In the genomic region with DNA sequence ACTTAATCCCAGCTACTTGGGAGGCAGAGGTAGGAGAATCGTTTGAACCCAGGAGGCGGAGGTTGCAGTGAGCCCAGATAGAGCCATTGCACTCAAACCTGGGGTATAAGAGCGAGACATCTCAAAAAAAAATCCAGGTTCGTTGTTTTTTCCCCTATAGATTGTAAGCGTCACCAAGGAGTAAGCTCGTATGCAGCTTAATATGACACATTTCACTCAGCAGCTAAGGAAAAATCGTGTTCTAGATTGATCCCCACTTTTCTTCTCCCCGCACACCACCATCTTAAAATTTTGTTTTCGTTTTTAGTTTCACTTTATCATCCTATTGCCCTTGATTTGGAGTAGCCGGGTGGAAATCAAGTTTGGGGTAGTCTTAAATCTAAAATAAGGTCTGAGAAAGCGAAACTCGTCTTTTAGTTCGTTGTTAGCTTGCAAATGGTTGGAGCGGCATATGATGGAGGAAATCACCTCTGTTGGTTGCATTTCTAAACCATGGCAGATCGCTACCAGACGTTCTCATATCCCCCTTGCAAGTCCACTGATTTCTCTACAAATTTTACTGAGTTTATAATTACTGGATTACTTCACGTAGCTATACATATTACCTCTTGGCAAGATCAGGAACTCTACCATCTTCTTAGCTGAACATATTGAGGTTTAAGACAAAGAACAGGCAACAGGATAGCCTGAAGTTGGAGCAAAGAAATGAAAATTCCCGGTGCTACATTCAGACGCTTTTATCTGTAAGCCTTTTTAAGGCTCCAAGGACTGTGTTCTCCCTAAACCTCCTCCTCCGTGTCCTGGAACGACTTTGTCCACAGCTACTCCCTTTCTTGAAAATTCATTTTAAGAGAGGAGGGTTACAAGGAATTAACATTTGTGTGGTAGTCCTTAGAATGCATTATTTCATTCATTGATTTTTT, we compare ENCODE assay signal across 8 cellular contexts.
DNase-seq lines count a peak whose midpoint lies in the region; ATAC-seq and TF ChIP-seq lines count a peak whose summit lies in the region.

No MANE protein-coding gene starts in this region.

- peak overlapping the region; percentile 25 to 56 (median 48) for H3K4me3 ChIP-seq in upper lobe of left lung

- H3K27ac Mint-ChIP-seq in activated naive CD8-positive, alpha-beta T cell treated with anti-CD3 and anti-CD28 coated beads, Interleukin-2, amount 10 ng/mL, durations not matched to agents 7 days and 5 days = no peak overlapping the region
- no peak overlapping the region for H3K27ac Mint-ChIP-seq in activated naive CD8-positive, alpha-beta T cell treated with anti-CD3 and anti-CD28 coated beads for 36 hours
- H3K27ac Mint-ChIP-seq in activated CD4-positive, alpha-beta T cell treated with anti-CD3 and anti-CD28 coated beads, Interleukin-2, amount 10 ng/mL, durations not matched to agents 7 days and 5 days = no peak overlapping the region
- H3K27ac Mint-ChIP-seq in activated naive CD4-positive, alpha-beta T cell treated with anti-CD3 and anti-CD28 coated beads for 36 hours = no peak overlapping the region

- peaks cover 0 to 4% (median 0%) of the 10 kb centered on the region in 4 donors for H3K27me3 ChIP-seq in upper lobe of left lung

- H3K4me1 ChIP-seq in upper lobe of left lung = peaks cover 3 to 25% (median 13%) of the 10 kb centered on the region in 4 donors

- H3K36me3 ChIP-seq in upper lobe of left lung = no peaks in the 10 kb centered on the region

- peak overlapping the region; percentile 90 to 95 (median 92) for H3K27ac ChIP-seq in upper lobe of left lung

- H3K9me3 ChIP-seq in upper lobe of left lung = no peaks in the 10 kb centered on the region

- TF ChIP-seq POLR2A in upper lobe of left lung (IDR thresholded peaks at IDR 0.05) = peak in 1 of 4 donors; percentile 4

- H3K4me3 Mint-ChIP-seq in activated naive CD8-positive, alpha-beta T cell treated with anti-CD3 and anti-CD28 coated beads, Interleukin-2, amount 10 ng/mL, durations not matched to agents 7 days and 5 days = no peak overlapping the region
- H3K4me3 Mint-ChIP-seq in activated naive CD8-positive, alpha-beta T cell treated with anti-CD3 and anti-CD28 coated beads for 36 hours = no peak overlapping the region
- no peak overlapping the region for H3K4me3 Mint-ChIP-seq in activated CD4-positive, alpha-beta T cell treated with anti-CD3 and anti-CD28 coated beads, Interleukin-2, amount 10 ng/mL, durations not matched to agents 7 days and 5 days
- no peak overlapping the region for H3K4me3 Mint-ChIP-seq in activated naive CD4-positive, alpha-beta T cell treated with anti-CD3 and anti-CD28 coated beads for 36 hours

- no peaks in the 10 kb centered on the region for H3K27me3 Mint-ChIP-seq in activated naive CD8-positive, alpha-beta T cell treated with anti-CD3 and anti-CD28 coated beads, Interleukin-2, amount 10 ng/mL, durations not matched to agents 7 days and 5 days
- H3K27me3 Mint-ChIP-seq in activated naive CD8-positive, alpha-beta T cell treated with anti-CD3 and anti-CD28 coated beads for 36 hours = peaks cover 6% of the 10 kb centered on the region
- no peaks in the 10 kb centered on the region for H3K27me3 Mint-ChIP-seq in activated CD4-positive, alpha-beta T cell treated with anti-CD3 and anti-CD28 coated beads, Interleukin-2, amount 10 ng/mL, durations not matched to agents 7 days and 5 days
- peaks cover 5% of the 10 kb centered on the region for H3K27me3 Mint-ChIP-seq in activated naive CD4-positive, alpha-beta T cell treated with anti-CD3 and anti-CD28 coated beads for 36 hours (ENCODE audit: low read depth)

- TF ChIP-seq CTCF in upper lobe of left lung (IDR thresholded peaks at IDR 0.05) = no peak

- no peak for TF ChIP-seq EP300 in upper lobe of left lung (IDR thresholded peaks at IDR 0.05)

- peak; percentile 3 for ATAC-seq in activated naive CD8-positive, alpha-beta T cell treated with anti-CD3 and anti-CD28 coated beads, Interleukin-2, amount 10 ng/mL, durations not matched to agents 7 days and 5 days (ENCODE audit: low read depth)
- ATAC-seq in upper lobe of left lung (ENCODE audit: low FRiP score in 2 of 2) = peak in 1 of 2 donors; percentile 18

- H3K4me1 Mint-ChIP-seq in activated naive CD8-positive, alpha-beta T cell treated with anti-CD3 and anti-CD28 coated beads, Interleukin-2, amount 10 ng/mL, durations not matched to agents 7 days and 5 days = peaks cover 28% of the 10 kb centered on the region
- peaks cover 24% of the 10 kb centered on the region for H3K4me1 Mint-ChIP-seq in activated naive CD8-positive, alpha-beta T cell treated with anti-CD3 and anti-CD28 coated beads for 36 hours
- H3K4me1 Mint-ChIP-seq in activated CD4-positive, alpha-beta T cell treated with anti-CD3 and anti-CD28 coated beads, Interleukin-2, amount 10 ng/mL, durations not matched to agents 7 days and 5 days = peaks cover 34% of the 10 kb centered on the region
- H3K4me1 Mint-ChIP-seq in activated naive CD4-positive, alpha-beta T cell treated with anti-CD3 and anti-CD28 coated beads for 36 hours (ENCODE audit: low read depth) = peaks cover 7% of the 10 kb centered on the region

- intact Hi-C loops in activated naive CD4-positive, alpha-beta T cell treated with anti-CD3 and anti-CD28 coated beads for 36 hours (cut with micrococcal nuclease) = loop anchor here (1.0 to 5.0 kb wide), 4 partner anchors 77 to 858 kb away; a partner anchor contains a TSS

- WGBS in upper lobe of left lung, 2 donors = 6 to 8% methylated on average over 21 of the region's 21 CpGs

- H3K9me3 Mint-ChIP-seq in activated naive CD8-positive, alpha-beta T cell treated with anti-CD3 and anti-CD28 coated beads, Interleukin-2, amount 10 ng/mL, durations not matched to agents 7 days and 5 days = no peaks in the 10 kb centered on the region
- no peaks in the 10 kb centered on the region for H3K9me3 Mint-ChIP-seq in activated naive CD8-positive, alpha-beta T cell treated with anti-CD3 and anti-CD28 coated beads for 36 hours
- H3K9me3 Mint-ChIP-seq in activated CD4-positive, alpha-beta T cell treated with anti-CD3 and anti-CD28 coated beads, Interleukin-2, amount 10 ng/mL, durations not matched to agents 7 days and 5 days = peaks cover 2% of the 10 kb centered on the region
- no peaks in the 10 kb centered on the region for H3K9me3 Mint-ChIP-seq in activated naive CD4-positive, alpha-beta T cell treated with anti-CD3 and anti-CD28 coated beads for 36 hours

- DNase-seq in activated naive CD8-positive, alpha-beta T cell treated with anti-CD3 and anti-CD28 coated beads, Interleukin-2, amount 10 ng/mL, durations not matched to agents 7 days and 5 days = no peak
- DNase-seq in activated naive CD8-positive, alpha-beta T cell treated with anti-CD3 and anti-CD28 coated beads for 36 hours = no peak
- DNase-seq in activated CD4-positive, alpha-beta T cell treated with anti-CD3 and anti-CD28 coated beads, Interleukin-2, amount 10 ng/mL, durations not matched to agents 7 days and 5 days = peak; percentile 60
- peak; percentile 38 for DNase-seq in iris pigment epithelial cell (ENCODE audit: low read depth)
- no peak for DNase-seq in upper lobe of left lung
- no peak for DNase-seq in amniotic stem cell (lab: John Stamatoyannopoulos, UW)
- DNase-seq in GOT3 (lab: John Stamatoyannopoulos, UW) = no peak
- no peak for DNase-seq in activated naive CD4-positive, alpha-beta T cell treated with anti-CD3 and anti-CD28 coated beads for 36 hours

- peaks cover 2% of the 10 kb centered on the region for H3K36me3 Mint-ChIP-seq in activated naive CD8-positive, alpha-beta T cell treated with anti-CD3 and anti-CD28 coated beads, Interleukin-2, amount 10 ng/mL, durations not matched to agents 7 days and 5 days
- H3K36me3 Mint-ChIP-seq in activated naive CD8-positive, alpha-beta T cell treated with anti-CD3 and anti-CD28 coated beads for 36 hours = peaks cover 4% of the 10 kb centered on the region
- peaks cover 2% of the 10 kb centered on the region for H3K36me3 Mint-ChIP-seq in activated CD4-positive, alpha-beta T cell treated with anti-CD3 and anti-CD28 coated beads, Interleukin-2, amount 10 ng/mL, durations not matched to agents 7 days and 5 days (ENCODE audit: low read depth)
- peaks cover 3% of the 10 kb centered on the region for H3K36me3 Mint-ChIP-seq in activated naive CD4-positive, alpha-beta T cell treated with anti-CD3 and anti-CD28 coated beads for 36 hours (ENCODE audit: low read depth)

- CTCF ChIA-PET in activated CD4-positive, alpha-beta T cell treated with anti-CD3 and anti-CD28 coated beads, Interleukin-2, amount 10 ng/mL, durations not matched to agents 7 days and 5 days (lab: Charles Lee) = interaction anchor here (0.6 to 5.6 kb wide), 5 partner anchors 8 to 246 kb away, joined by 3 to 42 read pairs (median 4); a partner anchor contains a TSS
- CTCF ChIA-PET in activated naive CD4-positive, alpha-beta T cell treated with anti-CD3 and anti-CD28 coated beads for 36 hours (lab: Charles Lee) = interaction anchor here (0.6 to 2.6 kb wide), 2 partner anchors 9 to 24 kb away, joined by 6 to 14 read pairs; a partner anchor contains a TSS

- POLR2A ChIA-PET in activated naive CD8-positive, alpha-beta T cell treated with anti-CD3 and anti-CD28 coated beads, Interleukin-2, amount 10 ng/mL, durations not matched to agents 7 days and 5 days (lab: Charles Lee) = interaction anchor here (0.5 to 10.2 kb wide), 38 partner anchors 8 to 1620 kb away, joined by 3 to 486 read pairs (median 10); a partner anchor contains a TSS
- POLR2A ChIA-PET in activated CD4-positive, alpha-beta T cell treated with anti-CD3 and anti-CD28 coated beads, Interleukin-2, amount 10 ng/mL, durations not matched to agents 7 days and 5 days (lab: Charles Lee) = interaction anchor here (0.6 to 5.8 kb wide), 17 partner anchors 11 to 1619 kb away, joined by 3 to 65 read pairs (median 7); a partner anchor contains a TSS

Comparison
In these comparisons a context has a peak if more than half of its experiments do, and no peak if none do; other contexts are left out.
1. DNase-seq: peak in activated CD4-positive, alpha-beta T cell treated with anti-CD3 and anti-CD28 coated beads, Interleukin-2, amount 10 ng/mL, durations not matched to agents 7 days and 5 days (single experiment) and iris pigment epithelial cell (single experiment); none in activated naive CD8-positive, alpha-beta T cell treated with anti-CD3 and anti-CD28 coated beads, Interleukin-2, amount 10 ng/mL, durations not matched to agents 7 days and 5 days (single experiment), activated naive CD8-positive, alpha-beta T cell treated with anti-CD3 and anti-CD28 coated beads for 36 hours (single experiment), upper lobe of left lung (0 of 2), amniotic stem cell (single experiment), GOT3 (single experiment) and activated naive CD4-positive, alpha-beta T cell treated with anti-CD3 and anti-CD28 coated beads for 36 hours (single experiment).